ENCODE assay signal across 15 cellular contexts in genomic region chr2:219219781-219220532, GRCh38. TPM values are rescaled to one million over a fixed set of nuclear protein-coding genes. Genes with fewer than 3 reads are reported as not detected.
A peak's percentile ranks its signal among the peaks of the same experiment; 100 is the strongest.
DNase-seq lines count a peak whose midpoint lies in the region; ATAC-seq and TF ChIP-seq lines count a peak whose summit lies in the region.
"Had no signal": no experiment of that assay in that cellular context is flagged by ENCODE, and none has a peak within 500 bp of the region (broad histone marks: within the 10 kb centered on the region; RNA-seq: fewer than 3 reads in every experiment).

No MANE protein-coding gene starts in this region.

- no peak for DNase-seq in CD8-positive, alpha-beta T cell
- DNase-seq in RWPE2 (ENCODE audit: low spot score) (no peak), ovary (peak in 3 of 5 donors; percentile 45 to 50 (median 48)), GM10266 (ENCODE audit: extremely low spot score) (no peak), NCI-H1092 (lab: John Stamatoyannopoulos, UW) (no peak)
- no peak for DNase-seq in activated CD4-positive, CD25-positive, alpha-beta regulatory T cell (lab: John Stamatoyannopoulos, UW)
- DNase-seq in effector memory CD4-positive, alpha-beta T cell = no peak
- DNase-seq: mucosa of descending colon; NCI-H510A; retina; stimulated activated CD4-positive, alpha-beta T cell treated with anti-CD3 and anti-CD28 coated beads, Interleukin-4, amount 100 ng/mL, for 1 hour had no signal

- H3K9me3 Mint-ChIP-seq in CD8-positive, alpha-beta T cell = no peaks in the 10 kb centered on the region

- H3K27me3 Mint-ChIP-seq in CD8-positive, alpha-beta T cell (ENCODE audit: low read depth) = no peaks in the 10 kb centered on the region

- peaks cover 49% of the 10 kb centered on the region for H3K36me3 Mint-ChIP-seq in CD8-positive, alpha-beta T cell

- TF ChIP-seq POLR2A in gastroesophageal sphincter (IDR thresholded peaks at IDR 0.05) = no peak
- no peak for TF ChIP-seq POLR2A in ovary (IDR thresholded peaks at IDR 0.05)

- peak overlapping the region; percentile 22 for H3K4me3 Mint-ChIP-seq in CD8-positive, alpha-beta T cell

- WGBS in gastroesophageal sphincter (ENCODE audit: low coverage in 1 of 2), 2 donors = 85 to 92% methylated on average over 6 to 10 of the region's 18 CpGs
- WGBS in ovary, 3 donors = 80 to 88% (median 86%) methylated on average over 18 of the region's 18 CpGs

- intact Hi-C loops in CD8-positive, alpha-beta T cell (cut with DNase I, micrococcal nuclease) = loop anchor here (1.0 to 10.0 kb wide), 4 partner anchors 8 to 195 kb away; partner anchors contain the start of genes DNAJB2 (in 1 of the 2) and NHEJ1 (in 1 of the 2)
- intact Hi-C loops in ovary (cut with DNase I) = loop anchor here in 2 of 4 donors (5.0 kb wide), 2 partner anchors 38 to 43 kb away; partner anchors contain the start of genes CNPPD1 (in 1 of the 2) and RETREG2 (in 1 of the 2)

- no peak for TF ChIP-seq EP300 in gastroesophageal sphincter (IDR thresholded peaks at IDR 0.05)
- no peak for TF ChIP-seq EP300 in ovary (IDR thresholded peaks at IDR 0.05)

- no peak for ATAC-seq in CD8-positive, alpha-beta T cell
- ATAC-seq in RWPE2 (ENCODE audit: low read depth) (no peak), gastroesophageal sphincter (no peak)
- ATAC-seq: activated CD4-positive, CD25-positive, alpha-beta regulatory T cell treated with anti-CD3 and anti-CD28 coated beads, Interleukin-2, amount 50 U/mL, for 24 hours; body of pancreas; mucosa of descending colon had no signal

- H3K36me3 ChIP-seq in CD8-positive, alpha-beta T cell (ENCODE audit: insufficient read depth, low read length) = peaks cover 42% of the 10 kb centered on the region
- peaks cover 45% of the 10 kb centered on the region for H3K36me3 ChIP-seq in RWPE2 (ENCODE audit: low read depth)
- H3K36me3 ChIP-seq in gastroesophageal sphincter = peaks cover 0 to 68% of the 10 kb centered on the region in 2 donors
- H3K36me3 ChIP-seq in ovary = no peaks in the 10 kb centered on the region
- peaks cover 38% of the 10 kb centered on the region for H3K36me3 ChIP-seq in effector memory CD4-positive, alpha-beta T cell (ENCODE audit: control insufficient read depth, insufficient read depth, low read length)

- CTCF ChIA-PET in CD8-positive, alpha-beta T cell (lab: Charles Lee) = interaction anchor here (0.9 to 20.3 kb wide), 12 partner anchors 8 to 76 kb away, joined by 3 to 228 read pairs (median 4); partner anchors contain the start of genes ANKZF1, ATG9A, CNPPD1 and NHEJ1

- no peaks in the 10 kb centered on the region for H3K27me3 ChIP-seq in CD8-positive, alpha-beta T cell (ENCODE audit: insufficient read depth, low read length)
- H3K27me3 ChIP-seq in RWPE2 (ENCODE audit: insufficient read depth, poor library complexity, severe bottlenecking) (no peaks in the 10 kb centered on the region), gastroesophageal sphincter (no peaks in the 10 kb centered on the region), ovary (no peaks in the 10 kb centered on the region)
- H3K27me3 ChIP-seq in effector memory CD4-positive, alpha-beta T cell (replicated peaks; ENCODE audit: control insufficient read depth, insufficient read depth, low read length, poor library complexity, severe bottlenecking) = no peaks in the 10 kb centered on the region
- H3K27me3 ChIP-seq: body of pancreas had no signal

- H3K4me1 Mint-ChIP-seq in CD8-positive, alpha-beta T cell (ENCODE audit: low read depth) = peaks cover 21% of the 10 kb centered on the region

- no peak overlapping the region for H3K27ac Mint-ChIP-seq in CD8-positive, alpha-beta T cell

- TF ChIP-seq CTCF in CD8-positive, alpha-beta T cell (IDR thresholded peaks at IDR 0.05) = no peak
- TF ChIP-seq CTCF in RWPE2 (IDR thresholded peaks at IDR 0.05; ENCODE audit: poor library complexity, severe bottlenecking) = no peak
- TF ChIP-seq CTCF in gastroesophageal sphincter (IDR thresholded peaks at IDR 0.05) = no peak
- TF ChIP-seq CTCF in ovary (IDR thresholded peaks at IDR 0.05) = no peak
- TF ChIP-seq CTCF in GM10266 (IDR thresholded peaks at IDR 0.05; ENCODE audit: control insufficient read depth, insufficient read depth, low read depth, missing control alignments) = no peak

- no peak overlapping the region for H3K27ac ChIP-seq in CD8-positive, alpha-beta T cell (ENCODE audit: low read depth, low read length)
- peak overlapping the region; percentile 91 for H3K27ac ChIP-seq in RWPE2 (ENCODE audit: poor library complexity, severe bottlenecking)
- peak overlapping the region in 3 of 4 donors; percentile 95 to 98 (median 98) for H3K27ac ChIP-seq in gastroesophageal sphincter
- H3K27ac ChIP-seq in ovary = peak overlapping the region in 1 of 2 donors; percentile 88
- no peak overlapping the region for H3K27ac ChIP-seq in effector memory CD4-positive, alpha-beta T cell (ENCODE audit: insufficient read depth, low read length, poor library complexity, severe bottlenecking)
- H3K27ac ChIP-seq: KMS-11 had no signal

- POLR2A ChIA-PET in CD8-positive, alpha-beta T cell (lab: Charles Lee) = interaction anchor here (0.6 to 3.2 kb wide), 9 partner anchors 10 to 67 kb away, joined by 3 to 34 read pairs (median 5); partner anchors contain the start of genes ANKZF1, ATG9A, CNPPD1 and DNAJB2

- H3K4me3 ChIP-seq in CD8-positive, alpha-beta T cell (ENCODE audit: low read depth, low read length) = no peak overlapping the region
- H3K4me3 ChIP-seq in RWPE2 (ENCODE audit: severe bottlenecking) = no peak overlapping the region
- H3K4me3 ChIP-seq in gastroesophageal sphincter = no peak overlapping the region
- H3K4me3 ChIP-seq in ovary = no peak overlapping the region
- H3K4me3 ChIP-seq in effector memory CD4-positive, alpha-beta T cell (ENCODE audit: insufficient read depth, low read depth, low read length, poor library complexity, severe bottlenecking) = no peak overlapping the region
- H3K4me3 ChIP-seq: body of pancreas had no signal

- no peaks in the 10 kb centered on the region for H3K9me3 ChIP-seq in CD8-positive, alpha-beta T cell (ENCODE audit: low read length)
- H3K9me3 ChIP-seq in RWPE2 (ENCODE audit: severe bottlenecking) (no peaks in the 10 kb centered on the region), gastroesophageal sphincter (no peaks in the 10 kb centered on the region), ovary (no peaks in the 10 kb centered on the region)
- no peaks in the 10 kb centered on the region for H3K9me3 ChIP-seq in effector memory CD4-positive, alpha-beta T cell (ENCODE audit: control insufficient read depth, low read length)
- H3K9me3 ChIP-seq: body of pancreas, mucosa of descending colon had no signal

- peaks cover 23% of the 10 kb centered on the region for H3K4me1 ChIP-seq in CD8-positive, alpha-beta T cell (ENCODE audit: insufficient read depth, low read length)
- H3K4me1 ChIP-seq in RWPE2 (ENCODE audit: insufficient read depth, poor library complexity, severe bottlenecking) = peaks cover 4% of the 10 kb centered on the region
- H3K4me1 ChIP-seq in gastroesophageal sphincter = peaks cover 3 to 51% (median 21%) of the 10 kb centered on the region in 3 donors
- peaks cover 2% of the 10 kb centered on the region for H3K4me1 ChIP-seq in ovary (ENCODE audit: insufficient read depth)
- peaks cover 17% of the 10 kb centered on the region for H3K4me1 ChIP-seq in effector memory CD4-positive, alpha-beta T cell (ENCODE audit: control insufficient read depth, insufficient read depth, low read length, poor library complexity, severe bottlenecking)

RNA-seq across cellular contexts. Expression of gene ABCB6, which starts 1.2 kb away (rescaled TPM):
- 1 to 10 TPM; 3.4 to 3.5 TPM for total RNA-seq in CD8-positive, alpha-beta T cell
- total RNA-seq in gastroesophageal sphincter (10 to 100 TPM; 11.4 to 19.6 (median 16.8) TPM), ovary (10 to 100 TPM; 12.0 to 64.5 (median 37.2) TPM)
- 10 to 100 TPM; 26.3 to 33.3 TPM for polyA plus RNA-seq in ovary

RNA-seq across cellular contexts. Expression of gene ATG9A, which starts 9.5 kb away (rescaled TPM):
- 100 to 1,000 TPM; 103 to 116 TPM for total RNA-seq in CD8-positive, alpha-beta T cell
- total RNA-seq in gastroesophageal sphincter = 10 to 100 TPM; 39.8 to 82.6 (median 47.0) TPM
- 10 to 100 TPM; 22.6 to 44.6 (median 32.6) TPM for total RNA-seq in ovary
- polyA plus RNA-seq in ovary = 10 to 100 TPM; 29.7 to 46.3 TPM

RNA-seq across cellular contexts. Expression of gene ANKZF1, which starts 9.6 kb away (rescaled TPM):
- total RNA-seq in CD8-positive, alpha-beta T cell = 10 to 100 TPM; 97.4 to 99.5 TPM
- total RNA-seq in gastroesophageal sphincter (10 to 100 TPM; 24.3 to 48.4 (median 25.1) TPM), ovary (10 to 100 TPM; 36.4 to 60.2 (median 44.1) TPM)
- 10 to 100 TPM; 33.1 to 36.5 TPM for polyA plus RNA-seq in ovary

RNA-seq across cellular contexts. Expression of gene ZFAND2B, which starts 13.4 kb away (rescaled TPM):
- total RNA-seq in CD8-positive, alpha-beta T cell = 10 to 100 TPM; 74.3 to 78.7 TPM
- total RNA-seq in gastroesophageal sphincter (10 to 100 TPM; 34.7 to 44.5 (median 37.6) TPM), ovary (10 to 100 TPM; 22.4 to 45.6 (median 33.9) TPM)
- 10 to 100 TPM; 14.3 to 31.1 TPM for polyA plus RNA-seq in ovary

RNA-seq across cellular contexts. Expression of gene GLB1L, which starts 25.3 kb away (rescaled TPM):
- 1 to 10 TPM; 1.7 to 2.8 TPM for total RNA-seq in CD8-positive, alpha-beta T cell
- total RNA-seq in gastroesophageal sphincter (1 to 10 TPM; 5.9 to 9.7 (median 6.6) TPM), ovary (10 to 100 TPM in 6 of 7 donors, 1 to 10 TPM in 1; 5.7 to 20.3 (median 13.9) TPM)
- 10 to 100 TPM; 12.8 to 19.6 TPM for polyA plus RNA-seq in ovary

Comparison
In these comparisons a context has a peak if more than half of its experiments do, and no peak if none do; other contexts are left out.
1. DNase-seq: peak in ovary (3 of 5); none in CD8-positive, alpha-beta T cell (0 of 7), RWPE2 (single experiment), activated CD4-positive, CD25-positive, alpha-beta regulatory T cell (0 of 4), GM10266 (single experiment), effector memory CD4-positive, alpha-beta T cell (0 of 3) and NCI-H1092 (single experiment).
2. H3K27ac ChIP-seq: peak in RWPE2 (single experiment) and gastroesophageal sphincter (3 of 4); none in CD8-positive, alpha-beta T cell (single experiment) and effector memory CD4-positive, alpha-beta T cell (single experiment).